Comparison of ENCODE assay signal across 28 cellular contexts in the genomic region with DNA sequence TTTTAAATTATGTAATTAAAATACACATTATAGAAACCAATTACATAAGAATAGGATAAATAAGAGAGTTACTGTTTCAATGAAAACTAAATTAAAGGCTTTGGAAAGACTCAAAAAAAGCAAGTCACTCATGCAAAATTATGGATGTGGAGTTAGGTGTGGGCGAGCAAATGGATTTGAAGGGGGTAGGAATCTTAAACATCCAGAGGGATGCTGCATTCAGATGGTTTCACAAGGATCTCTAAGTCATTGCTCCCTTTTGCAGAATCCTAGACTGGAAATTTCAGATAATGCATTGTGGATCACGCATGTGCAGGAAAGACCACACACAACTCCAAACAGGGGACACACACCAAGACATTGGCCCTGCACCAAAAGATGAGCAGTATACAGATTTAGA. TPM values are rescaled to one million over a fixed set of nuclear protein-coding genes. Genes with fewer than 3 reads are reported as not detected.
"Had no signal": no experiment of that assay in that cellular context is flagged by ENCODE, and none has a peak within 500 bp of the region (broad histone marks: within the 10 kb centered on the region; RNA-seq: fewer than 3 reads in every experiment).

No MANE protein-coding gene starts in this region.

- H3K36me3 ChIP-seq: colonic mucosa, gastrocnemius medialis, neural progenitor cell, prostate gland, sigmoid colon, thoracic aorta, tibial nerve, upper lobe of left lung had no signal

- H3K36me3 Mint-ChIP-seq: memory B cell; natural killer cell treated with Interleukin-12 subunit alpha and Interleukin-12 subunit beta and Interleukin-15 and Interleukin-18, amount 100 ng/mL, for 72 hours; neural progenitor cell; stimulated activated memory B cell treated with anti-CD40 and anti-IgM and Interleukin-4, amounts not matched to agents 10 μg/mL and 1 μg/mL and 100 μg/mL, for 72 hours had no signal

- H3K27ac Mint-ChIP-seq: dendritic cell treated with granulocyte-macrophage colony-stimulating factor and Interleukin-4, amounts not matched to agents 40 ng/mL and 50 ng/mL, for 4 days; endodermal cell; memory B cell; natural killer cell treated with Interleukin-12 subunit alpha and Interleukin-12 subunit beta and Interleukin-15 and Interleukin-18, amount 100 ng/mL, for 72 hours; neural progenitor cell; stimulated activated memory B cell treated with anti-CD40 and anti-IgM and Interleukin-4, amounts not matched to agents 10 μg/mL and 1 μg/mL and 100 μg/mL, for 72 hours had no signal

- ATAC-seq: esophagus mucosa; gastrocnemius medialis; left lobe of liver; natural killer cell treated with Interleukin-12 subunit alpha and Interleukin-12 subunit beta and Interleukin-15 and Interleukin-18, amount 100 ng/mL, for 72 hours; right cardiac atrium; stimulated activated memory B cell treated with anti-CD40 and anti-IgM and Interleukin-4, amounts not matched to agents 10 μg/mL and 1 μg/mL and 100 μg/mL, for 72 hours; stimulated activated naive CD8-positive, alpha-beta T cell treated with anti-CD3 and anti-CD28 coated beads, Interleukin-15, Interleukin-2, amounts not matched to agents 100 U/mL and 50 U/mL, for 24 hours had no signal

- H3K79me2 ChIP-seq: parathyroid adenoma had no signal

- H3K4me2 ChIP-seq: neural progenitor cell had no signal

- H3K9me3 Mint-ChIP-seq: dendritic cell treated with granulocyte-macrophage colony-stimulating factor and Interleukin-4, amounts not matched to agents 40 ng/mL and 50 ng/mL, for 4 days; endodermal cell; natural killer cell treated with Interleukin-12 subunit alpha and Interleukin-12 subunit beta and Interleukin-15 and Interleukin-18, amount 100 ng/mL, for 72 hours; neural progenitor cell had no signal

- H3K27me3 Mint-ChIP-seq: dendritic cell treated with granulocyte-macrophage colony-stimulating factor and Interleukin-4, amounts not matched to agents 40 ng/mL and 50 ng/mL, for 4 days; memory B cell; stimulated activated memory B cell treated with anti-CD40 and anti-IgM and Interleukin-4, amounts not matched to agents 10 μg/mL and 1 μg/mL and 100 μg/mL, for 72 hours had no signal

- H3K4me1 ChIP-seq: colonic mucosa, gastrocnemius medialis, parathyroid adenoma, prostate gland, sigmoid colon, tibial nerve, upper lobe of left lung had no signal

- H3K4me3 ChIP-seq: colonic mucosa, gastrocnemius medialis, lung, neural progenitor cell, prostate gland, sigmoid colon, thoracic aorta, tibial nerve, upper lobe of left lung had no signal

- H3K27ac ChIP-seq: colonic mucosa, epithelial cell of prostate, gastrocnemius medialis, neural progenitor cell, parathyroid adenoma, prostate gland, sigmoid colon, thoracic aorta, tibial nerve, upper lobe of left lung had no signal

- H3K9ac ChIP-seq: neural progenitor cell, parathyroid adenoma had no signal

- H3K4me3 Mint-ChIP-seq: dendritic cell treated with granulocyte-macrophage colony-stimulating factor and Interleukin-4, amounts not matched to agents 40 ng/mL and 50 ng/mL, for 4 days; endodermal cell; memory B cell; natural killer cell treated with Interleukin-12 subunit alpha and Interleukin-12 subunit beta and Interleukin-15 and Interleukin-18, amount 100 ng/mL, for 72 hours; neural progenitor cell; stimulated activated memory B cell treated with anti-CD40 and anti-IgM and Interleukin-4, amounts not matched to agents 10 μg/mL and 1 μg/mL and 100 μg/mL, for 72 hours had no signal

- H3K27me3 ChIP-seq: colonic mucosa, gastrocnemius medialis, neural progenitor cell, sigmoid colon, tibial nerve, upper lobe of left lung had no signal

- H3K4me1 Mint-ChIP-seq: memory B cell; stimulated activated memory B cell treated with anti-CD40 and anti-IgM and Interleukin-4, amounts not matched to agents 10 μg/mL and 1 μg/mL and 100 μg/mL, for 72 hours had no signal

- H2AFZ ChIP-seq: neural progenitor cell, parathyroid adenoma had no signal

- DNase-seq: colonic mucosa; effector CD8-positive, alpha-beta T cell; endodermal cell; foreskin fibroblast; gastrocnemius medialis; right cardiac atrium; sigmoid colon; stimulated activated CD4-positive, alpha-beta T cell treated with anti-CD3 and anti-CD28 coated beads, Interleukin-4, amount 100 ng/mL, for 4 hours; stimulated activated naive CD8-positive, alpha-beta T cell treated with anti-CD3 and anti-CD28 coated beads, Interleukin-15, Interleukin-2, amounts not matched to agents 100 U/mL and 50 U/mL, for 24 hours; substantia nigra; upper lobe of left lung had no signal

- H3K9me3 ChIP-seq: colonic mucosa, gastrocnemius medialis, prostate gland, sigmoid colon, thoracic aorta, tibial nerve, upper lobe of left lung had no signal

RNA-seq across cellular contexts. Expression of a gene that starts 57.5 kb away (rescaled TPM):
- total RNA-seq: esophagus mucosa; gastrocnemius medialis; glomerular endothelial cell; mononuclear cell; natural killer cell treated with Interleukin-12 subunit alpha and Interleukin-12 subunit beta and Interleukin-15 and Interleukin-18, amount 100 ng/mL, for 72 hours; renal cortical epithelial cell; right cardiac atrium; sigmoid colon; skeletal muscle tissue had no signal
